In the genomic region with DNA sequence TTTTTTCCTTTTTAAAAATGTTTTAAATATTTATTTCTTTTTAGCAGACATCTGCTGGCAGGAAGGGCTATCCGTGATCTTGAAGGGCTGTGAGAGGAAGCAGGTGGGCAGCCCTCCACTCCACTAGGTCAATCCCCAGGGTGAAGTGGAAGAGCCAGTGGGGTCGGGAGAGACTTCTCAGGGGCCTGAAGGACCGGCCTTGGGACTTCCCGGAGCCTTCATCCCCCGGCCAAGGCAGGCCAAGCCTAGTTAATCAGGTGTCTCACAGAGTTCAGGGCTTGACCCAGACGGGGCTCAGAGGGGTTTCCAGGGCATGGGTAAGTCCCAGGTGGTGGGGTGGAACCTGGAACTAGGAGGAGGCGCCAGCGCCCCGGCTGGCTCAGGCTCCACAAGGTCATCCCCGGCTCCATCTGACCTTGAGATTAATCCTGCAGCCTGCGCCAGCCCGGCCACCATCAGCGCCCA, we compare ENCODE assay signal across 9 cellular contexts. TPM values are rescaled to one million over a fixed set of nuclear protein-coding genes. Genes with fewer than 3 reads are reported as not detected.
A peak's percentile ranks its signal among the peaks of the same experiment; 100 is the strongest.
DNase-seq lines count a peak whose midpoint lies in the region; ATAC-seq and TF ChIP-seq lines count a peak whose summit lies in the region.
"Had no signal": no experiment of that assay in that cellular context is flagged by ENCODE, and none has a peak within 500 bp of the region (broad histone marks: within the 10 kb centered on the region; RNA-seq: fewer than 3 reads in every experiment).

No MANE protein-coding gene starts in this region.

- no peak overlapping the region for H2BK15ac ChIP-seq in mesendoderm (replicated peaks; ENCODE audit: low read depth)

- no peaks in the 10 kb centered on the region for H3K79me2 ChIP-seq in mesendoderm (ENCODE audit: control insufficient read depth, insufficient read depth, low read length)

- no peaks in the 10 kb centered on the region for H3K27me3 Mint-ChIP-seq in activated naive CD4-positive, alpha-beta T cell treated with anti-CD3 and anti-CD28 coated beads for 36 hours (ENCODE audit: low read depth)
- no peaks in the 10 kb centered on the region for H3K27me3 Mint-ChIP-seq in activated T-helper 2 cell treated with anti-CD3 and anti-CD28 coated beads, Interferon-gamma antibody, Interleukin-2, Interleukin-4, amounts not matched to agents 10 μg/mL and 5 μg/mL and 100 μg/mL, durations not matched to agents 14 hours and 24 hours and 36 hours (ENCODE audit: low read depth)

- H2BK120ac ChIP-seq in mesendoderm (ENCODE audit: low read depth, low read length) = no peak overlapping the region

- peaks cover 8% of the 10 kb centered on the region for H3K4me1 Mint-ChIP-seq in activated naive CD4-positive, alpha-beta T cell treated with anti-CD3 and anti-CD28 coated beads for 36 hours (ENCODE audit: low read depth)
- H3K4me1 Mint-ChIP-seq in activated T-helper 2 cell treated with anti-CD3 and anti-CD28 coated beads, Interferon-gamma antibody, Interleukin-2, Interleukin-4, amounts not matched to agents 10 μg/mL and 5 μg/mL and 100 μg/mL, durations not matched to agents 14 hours and 24 hours and 36 hours (ENCODE audit: low read depth) = peaks cover 5% of the 10 kb centered on the region

- H3K18ac ChIP-seq in mesendoderm (ENCODE audit: low read length) = no peak overlapping the region

- H3K27ac ChIP-seq in mesendoderm (ENCODE audit: low read depth, low read length) = no peak overlapping the region
- H3K27ac ChIP-seq in upper lobe of right lung = no peak overlapping the region
- H3K27ac ChIP-seq: C4-2B had no signal

- H3K27ac Mint-ChIP-seq in activated naive CD4-positive, alpha-beta T cell treated with anti-CD3 and anti-CD28 coated beads for 36 hours = peak overlapping the region; percentile 87
- peak overlapping the region; percentile 85 for H3K27ac Mint-ChIP-seq in activated T-helper 2 cell treated with anti-CD3 and anti-CD28 coated beads, Interferon-gamma antibody, Interleukin-2, Interleukin-4, amounts not matched to agents 10 μg/mL and 5 μg/mL and 100 μg/mL, durations not matched to agents 14 hours and 24 hours and 36 hours

- no peak for ATAC-seq in upper lobe of right lung
- ATAC-seq in GM21381 (IDR thresholded peaks at IDR 0.05; ENCODE audit: unreplicated experiment) = no peak

- no peak for TF ChIP-seq CTCF in upper lobe of right lung (IDR thresholded peaks at IDR 0.05)

- peaks cover 1% of the 10 kb centered on the region for H3K4me1 ChIP-seq in mesendoderm (ENCODE audit: control insufficient read depth, low read depth, low read length)
- H3K4me1 ChIP-seq in upper lobe of right lung = peaks cover 11% of the 10 kb centered on the region

- no peak overlapping the region for H3K56ac ChIP-seq in mesendoderm (ENCODE audit: low read length)

- H3K27me3 ChIP-seq in mesendoderm (ENCODE audit: insufficient read depth, low read length, poor library complexity) (no peaks in the 10 kb centered on the region), upper lobe of right lung (no peaks in the 10 kb centered on the region)

- intact Hi-C loops in activated naive CD4-positive, alpha-beta T cell treated with anti-CD3 and anti-CD28 coated beads for 36 hours (cut with micrococcal nuclease) = loop anchor here (2.0 to 10.0 kb wide), 5 partner anchors 24 to 608 kb away; a partner anchor contains a TSS
- intact Hi-C loops in activated T-helper 2 cell treated with anti-CD3 and anti-CD28 coated beads, Interferon-gamma antibody, Interleukin-2, Interleukin-4, amounts not matched to agents 10 μg/mL and 5 μg/mL and 100 μg/mL, durations not matched to agents 14 hours and 24 hours and 36 hours (cut with micrococcal nuclease) = loop anchor here (1.0 to 2.0 kb wide), 3 partner anchors 52 to 258 kb away; a partner anchor contains a TSS
- intact Hi-C loops in upper lobe of right lung (cut with DNase I) = loop anchor here (5.0 to 10.0 kb wide), 3 partner anchors 80 to 315 kb away; no protein-coding TSS in a partner anchor

- H3K9ac ChIP-seq in mesendoderm (ENCODE audit: low read length) = peak overlapping the region; percentile 8

- H3K4me2 ChIP-seq in mesendoderm (ENCODE audit: low read length) = no peak overlapping the region

- H3K36me3 ChIP-seq in mesendoderm (ENCODE audit: control insufficient read depth, insufficient read depth, low read length) = no peaks in the 10 kb centered on the region
- peaks cover 31% of the 10 kb centered on the region for H3K36me3 ChIP-seq in upper lobe of right lung

- peak overlapping the region; percentile 75 for H3K4me3 Mint-ChIP-seq in activated naive CD4-positive, alpha-beta T cell treated with anti-CD3 and anti-CD28 coated beads for 36 hours
- peak overlapping the region; percentile 81 for H3K4me3 Mint-ChIP-seq in activated T-helper 2 cell treated with anti-CD3 and anti-CD28 coated beads, Interferon-gamma antibody, Interleukin-2, Interleukin-4, amounts not matched to agents 10 μg/mL and 5 μg/mL and 100 μg/mL, durations not matched to agents 14 hours and 24 hours and 36 hours (ENCODE audit: low read depth)

- CTCF ChIA-PET in activated naive CD4-positive, alpha-beta T cell treated with anti-CD3 and anti-CD28 coated beads for 36 hours (lab: Charles Lee) = interaction anchor here (0.6 to 5.6 kb wide), 24 partner anchors 8 to 704 kb away, joined by 3 to 65 read pairs (median 4); no protein-coding TSS in a partner anchor

- H3K79me1 ChIP-seq in mesendoderm (ENCODE audit: low read length) = no peaks in the 10 kb centered on the region

- no peak overlapping the region for H2AK5ac ChIP-seq in mesendoderm (ENCODE audit: low read length)

- H4K5ac ChIP-seq in mesendoderm (ENCODE audit: low read length) = no peak overlapping the region

- no peaks in the 10 kb centered on the region for H3K36me3 Mint-ChIP-seq in activated naive CD4-positive, alpha-beta T cell treated with anti-CD3 and anti-CD28 coated beads for 36 hours (ENCODE audit: low read depth)
- H3K36me3 Mint-ChIP-seq in activated T-helper 2 cell treated with anti-CD3 and anti-CD28 coated beads, Interferon-gamma antibody, Interleukin-2, Interleukin-4, amounts not matched to agents 10 μg/mL and 5 μg/mL and 100 μg/mL, durations not matched to agents 14 hours and 24 hours and 36 hours (ENCODE audit: low read depth) = no peaks in the 10 kb centered on the region

- DNase-seq in activated naive CD4-positive, alpha-beta T cell treated with anti-CD3 and anti-CD28 coated beads for 36 hours = no peak
- DNase-seq in activated naive CD4-positive, alpha-beta T cell treated with Interleukin-2 at 50 U/mL for 16 hours = no peak
- no peak for DNase-seq in activated T-helper 2 cell treated with anti-CD3 and anti-CD28 coated beads, Interferon-gamma antibody, Interleukin-2, Interleukin-4, amounts not matched to agents 10 μg/mL and 5 μg/mL and 100 μg/mL, durations not matched to agents 14 hours and 24 hours and 36 hours (ENCODE audit: low spot score)
- DNase-seq in mesendoderm (no peak), upper lobe of right lung (no peak), 8988T (no peak)
- no peak for DNase-seq in effector CD8-positive, alpha-beta T cell (lab: John Stamatoyannopoulos, UW)

- H2BK5ac ChIP-seq in mesendoderm (ENCODE audit: low read length) = no peak overlapping the region

- no peak overlapping the region for H3K23ac ChIP-seq in mesendoderm (ENCODE audit: low read length)

- no peak overlapping the region for H4K8ac ChIP-seq in mesendoderm (ENCODE audit: low read depth, low read length)

- H3K4me3 ChIP-seq in mesendoderm (ENCODE audit: low read length) (no peak overlapping the region), upper lobe of right lung (peak overlapping the region; percentile 51)

- WGBS in mesendoderm (ENCODE audit: extremely low coverage, insufficient coverage, low lambda C conversion rate) = no CpG with 5 or more reads among the region's 13 CpGs

- no peaks in the 10 kb centered on the region for H3K9me3 ChIP-seq in upper lobe of right lung

- H3K9me3 Mint-ChIP-seq in activated naive CD4-positive, alpha-beta T cell treated with anti-CD3 and anti-CD28 coated beads for 36 hours = no peaks in the 10 kb centered on the region
- no peaks in the 10 kb centered on the region for H3K9me3 Mint-ChIP-seq in activated T-helper 2 cell treated with anti-CD3 and anti-CD28 coated beads, Interferon-gamma antibody, Interleukin-2, Interleukin-4, amounts not matched to agents 10 μg/mL and 5 μg/mL and 100 μg/mL, durations not matched to agents 14 hours and 24 hours and 36 hours

- H3K4ac ChIP-seq in mesendoderm (ENCODE audit: low read depth, low read length) = peak overlapping the region; percentile 10

RNA-seq across cellular contexts. Expression of a gene that starts 44.3 kb away (rescaled TPM):
- not detected for total RNA-seq in activated naive CD4-positive, alpha-beta T cell treated with anti-CD3 and anti-CD28 coated beads for 36 hours
- total RNA-seq in activated T-helper 2 cell treated with anti-CD3 and anti-CD28 coated beads, Interferon-gamma antibody, Interleukin-2, Interleukin-4, amounts not matched to agents 10 μg/mL and 5 μg/mL and 100 μg/mL, durations not matched to agents 14 hours and 24 hours and 36 hours = not detected in 2 replicates
- 68.1 TPM for polyA plus RNA-seq in mesendoderm (2013, experiment 1 of 2)
- 63.7 TPM for polyA plus RNA-seq in mesendoderm (2013, experiment 2 of 2)
- total RNA-seq in upper lobe of right lung = 11.0 TPM

RNA-seq across cellular contexts. Expression of a gene that starts 52.9 kb away (rescaled TPM):
- 1 to 10 TPM; 5.7 to 7.9 TPM for total RNA-seq in activated naive CD4-positive, alpha-beta T cell treated with anti-CD3 and anti-CD28 coated beads for 36 hours
- 11.2 and 13.4 TPM in 2 replicates for total RNA-seq in activated T-helper 2 cell treated with anti-CD3 and anti-CD28 coated beads, Interferon-gamma antibody, Interleukin-2, Interleukin-4, amounts not matched to agents 10 μg/mL and 5 μg/mL and 100 μg/mL, durations not matched to agents 14 hours and 24 hours and 36 hours
- 0.11 TPM for polyA plus RNA-seq in mesendoderm (2013, experiment 1 of 2)
- polyA plus RNA-seq in mesendoderm (2013, experiment 2 of 2) = 0.22 TPM
- 40.3 TPM for total RNA-seq in upper lobe of right lung

Comparison
In these comparisons a context has a peak if more than half of its experiments do, and no peak if none do; other contexts are left out.
1. RNA of a gene that starts 44.3 kb away (total RNA-seq): 11.0 TPM in upper lobe of right lung (single experiment); not detected in activated naive CD4-positive, alpha-beta T cell treated with anti-CD3 and anti-CD28 coated beads for 36 hours and not detected in activated T-helper 2 cell treated with anti-CD3 and anti-CD28 coated beads, Interferon-gamma antibody, Interleukin-2, Interleukin-4, amounts not matched to agents 10 μg/mL and 5 μg/mL and 100 μg/mL, durations not matched to agents 14 hours and 24 hours and 36 hours; every median in the first group is over 10 times any median in the second.